In the genomic region with DNA sequence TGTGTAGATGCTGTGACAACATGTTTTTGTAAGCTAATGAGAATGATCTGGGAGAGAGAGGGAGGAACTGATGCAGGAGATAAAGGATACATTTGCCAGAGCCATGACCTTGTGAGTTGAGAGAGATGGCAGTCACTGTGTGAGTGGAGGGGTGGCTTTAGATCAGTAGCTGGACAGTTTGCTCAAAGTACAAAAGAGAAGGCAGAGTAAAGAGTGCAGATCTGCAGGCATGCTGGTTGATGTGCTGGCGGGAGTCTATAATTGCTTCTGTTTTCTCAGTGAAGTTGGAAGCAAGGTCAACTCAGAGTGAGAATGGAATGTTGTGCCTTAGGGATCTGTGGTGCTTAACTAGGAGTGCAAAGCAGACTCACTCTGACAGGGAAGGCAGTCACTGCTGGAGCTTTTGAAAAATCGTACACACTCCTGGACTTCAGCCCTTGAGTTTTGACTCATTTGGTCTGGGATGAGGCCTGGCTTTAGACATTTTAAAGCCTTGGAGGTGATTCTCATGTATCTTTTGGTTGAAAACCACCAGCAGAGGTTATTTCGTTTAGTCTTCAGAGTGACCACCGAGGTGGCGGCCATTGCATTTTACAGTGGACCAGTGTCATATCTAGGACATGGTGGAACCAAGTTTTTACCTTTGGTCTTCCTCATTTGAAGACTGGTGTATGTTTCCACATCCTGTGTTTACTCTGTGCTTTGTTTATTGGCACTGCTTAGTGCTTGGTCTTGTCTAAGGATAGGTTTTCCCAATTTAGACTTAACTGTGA, we compare ENCODE assay signal across 1 cellular context.
A peak's percentile ranks its signal among the peaks of the same experiment; 100 is the strongest.
TF ChIP-seq lines count a peak whose summit lies in the region.

No MANE protein-coding gene starts in this region.

TF ChIP-seq in HepG2, 621 proteins besides CTCF, POLR2A, EP300 and RAD21 (continued from another document and continues in another):
- TF ChIP-seq ZNF652 (CRISPR knock-in tag; IDR thresholded peaks at IDR 0.05; ENCODE audit: borderline replicate concordance, low read depth) (peak; percentile 29; the same call in 1 of the 2 replicates), MEF2D (CRISPR knock-in tag; IDR thresholded peaks at IDR 0.05) (peak; percentile 76), RORA (CRISPR knock-in tag; IDR thresholded peaks at IDR 0.05) (no peak), ZBTB38 (CRISPR knock-in tag; IDR thresholded peaks at IDR 0.05) (no peak), ZFY (CRISPR knock-in tag; IDR thresholded peaks at IDR 0.05) (no peak; the same call in 1 of the 2 replicates), HDAC1 (CRISPR knock-in tag; IDR thresholded peaks at IDR 0.05) (0 out of 2 replicates have a peak, but pooled peaks have one; percentile 34), SMYD3 (CRISPR knock-in tag; IDR thresholded peaks at IDR 0.05) (peak; percentile 20; the same call in 1 of the 2 replicates), ZNF362 (CRISPR knock-in tag; IDR thresholded peaks at IDR 0.05; ENCODE audit: borderline replicate concordance) (peak; percentile 44; the same call in 1 of the 2 replicates), HOXA3 (CRISPR knock-in tag; IDR thresholded peaks at IDR 0.05) (peak; percentile 60), MAFF (IDR thresholded peaks at IDR 0.05; ENCODE audit: low read depth, low read length) (no peak), ZNF354B (CRISPR knock-in tag; IDR thresholded peaks at IDR 0.05) (no peak), ZNF749 (CRISPR knock-in tag; IDR thresholded peaks at IDR 0.05; ENCODE audit: borderline replicate concordance) (no peak), ZNF207 (IDR thresholded peaks at IDR 0.05; ENCODE audit: borderline replicate concordance) (no peak), ZNF710 (CRISPR knock-in tag; IDR thresholded peaks at IDR 0.05; ENCODE audit: borderline replicate concordance) (peak; percentile 85; the same call in 1 of the 2 replicates), ZNF143 (CRISPR knock-in tag; IDR thresholded peaks at IDR 0.05) (no peak), ZGPAT (CRISPR knock-in tag; IDR thresholded peaks at IDR 0.05) (peak; percentile 72; the same call in 1 of the 2 replicates), RARA (CRISPR knock-in tag; IDR thresholded peaks at IDR 0.05) (peak; percentile 79), ELF4 (CRISPR knock-in tag; IDR thresholded peaks at IDR 0.05; ENCODE audit: borderline replicate concordance) (no peak)
- TF ChIP-seq, protein P1, sequence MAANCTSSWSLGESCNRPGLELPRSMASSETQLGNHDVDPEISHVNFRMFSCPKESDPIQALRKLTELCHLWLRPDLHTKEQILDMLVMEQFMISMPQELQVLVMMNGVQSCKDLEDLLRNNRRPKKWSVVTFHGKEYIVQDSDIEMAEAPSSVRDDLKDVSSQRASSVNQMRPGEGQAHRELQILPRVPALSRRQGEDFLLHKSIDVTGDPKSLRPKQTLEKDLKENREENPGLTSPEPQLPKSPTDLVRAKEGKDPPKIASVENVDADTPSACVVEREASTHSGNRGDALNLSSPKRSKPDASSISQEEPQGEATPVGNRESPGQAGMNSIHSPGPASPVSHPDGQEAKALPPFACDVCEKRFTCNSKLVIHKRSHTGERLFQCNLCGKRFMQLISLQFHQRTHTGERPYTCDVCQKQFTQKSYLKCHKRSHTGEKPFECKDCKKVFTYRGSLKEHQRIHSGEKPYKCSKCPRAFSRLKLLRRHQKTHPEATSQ (CRISPR knock-in tag; IDR thresholded peaks at IDR 0.05; ENCODE audit: borderline replicate concordance): peak; percentile 65; the same call in 1 of the 2 replicates
- TF ChIP-seq, protein P2, sequence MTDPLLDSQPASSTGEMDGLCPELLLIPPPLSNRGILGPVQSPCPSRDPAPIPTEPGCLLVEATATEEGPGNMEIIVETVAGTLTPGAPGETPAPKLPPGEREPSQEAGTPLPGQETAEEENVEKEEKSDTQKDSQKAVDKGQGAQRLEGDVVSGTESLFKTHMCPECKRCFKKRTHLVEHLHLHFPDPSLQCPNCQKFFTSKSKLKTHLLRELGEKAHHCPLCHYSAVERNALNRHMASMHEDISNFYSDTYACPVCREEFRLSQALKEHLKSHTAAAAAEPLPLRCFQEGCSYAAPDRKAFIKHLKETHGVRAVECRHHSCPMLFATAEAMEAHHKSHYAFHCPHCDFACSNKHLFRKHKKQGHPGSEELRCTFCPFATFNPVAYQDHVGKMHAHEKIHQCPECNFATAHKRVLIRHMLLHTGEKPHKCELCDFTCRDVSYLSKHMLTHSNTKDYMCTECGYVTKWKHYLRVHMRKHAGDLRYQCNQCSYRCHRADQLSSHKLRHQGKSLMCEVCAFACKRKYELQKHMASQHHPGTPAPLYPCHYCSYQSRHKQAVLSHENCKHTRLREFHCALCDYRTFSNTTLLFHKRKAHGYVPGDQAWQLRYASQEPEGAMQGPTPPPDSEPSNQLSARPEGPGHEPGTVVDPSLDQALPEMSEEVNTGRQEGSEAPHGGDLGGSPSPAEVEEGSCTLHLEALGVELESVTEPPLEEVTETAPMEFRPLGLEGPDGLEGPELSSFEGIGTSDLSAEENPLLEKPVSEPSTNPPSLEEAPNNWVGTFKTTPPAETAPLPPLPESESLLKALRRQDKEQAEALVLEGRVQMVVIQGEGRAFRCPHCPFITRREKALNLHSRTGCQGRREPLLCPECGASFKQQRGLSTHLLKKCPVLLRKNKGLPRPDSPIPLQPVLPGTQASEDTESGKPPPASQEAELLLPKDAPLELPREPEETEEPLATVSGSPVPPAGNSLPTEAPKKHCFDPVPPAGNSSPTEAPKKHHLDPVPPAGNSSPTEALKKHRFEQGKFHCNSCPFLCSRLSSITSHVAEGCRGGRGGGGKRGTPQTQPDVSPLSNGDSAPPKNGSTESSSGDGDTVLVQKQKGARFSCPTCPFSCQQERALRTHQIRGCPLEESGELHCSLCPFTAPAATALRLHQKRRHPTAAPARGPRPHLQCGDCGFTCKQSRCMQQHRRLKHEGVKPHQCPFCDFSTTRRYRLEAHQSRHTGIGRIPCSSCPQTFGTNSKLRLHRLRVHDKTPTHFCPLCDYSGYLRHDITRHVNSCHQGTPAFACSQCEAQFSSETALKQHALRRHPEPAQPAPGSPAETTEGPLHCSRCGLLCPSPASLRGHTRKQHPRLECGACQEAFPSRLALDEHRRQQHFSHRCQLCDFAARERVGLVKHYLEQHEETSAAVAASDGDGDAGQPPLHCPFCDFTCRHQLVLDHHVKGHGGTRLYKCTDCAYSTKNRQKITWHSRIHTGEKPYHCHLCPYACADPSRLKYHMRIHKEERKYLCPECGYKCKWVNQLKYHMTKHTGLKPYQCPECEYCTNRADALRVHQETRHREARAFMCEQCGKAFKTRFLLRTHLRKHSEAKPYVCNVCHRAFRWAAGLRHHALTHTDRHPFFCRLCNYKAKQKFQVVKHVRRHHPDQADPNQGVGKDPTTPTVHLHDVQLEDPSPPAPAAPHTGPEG (CRISPR knock-in tag; IDR thresholded peaks at IDR 0.05): no peak
- TF ChIP-seq, protein P3, sequence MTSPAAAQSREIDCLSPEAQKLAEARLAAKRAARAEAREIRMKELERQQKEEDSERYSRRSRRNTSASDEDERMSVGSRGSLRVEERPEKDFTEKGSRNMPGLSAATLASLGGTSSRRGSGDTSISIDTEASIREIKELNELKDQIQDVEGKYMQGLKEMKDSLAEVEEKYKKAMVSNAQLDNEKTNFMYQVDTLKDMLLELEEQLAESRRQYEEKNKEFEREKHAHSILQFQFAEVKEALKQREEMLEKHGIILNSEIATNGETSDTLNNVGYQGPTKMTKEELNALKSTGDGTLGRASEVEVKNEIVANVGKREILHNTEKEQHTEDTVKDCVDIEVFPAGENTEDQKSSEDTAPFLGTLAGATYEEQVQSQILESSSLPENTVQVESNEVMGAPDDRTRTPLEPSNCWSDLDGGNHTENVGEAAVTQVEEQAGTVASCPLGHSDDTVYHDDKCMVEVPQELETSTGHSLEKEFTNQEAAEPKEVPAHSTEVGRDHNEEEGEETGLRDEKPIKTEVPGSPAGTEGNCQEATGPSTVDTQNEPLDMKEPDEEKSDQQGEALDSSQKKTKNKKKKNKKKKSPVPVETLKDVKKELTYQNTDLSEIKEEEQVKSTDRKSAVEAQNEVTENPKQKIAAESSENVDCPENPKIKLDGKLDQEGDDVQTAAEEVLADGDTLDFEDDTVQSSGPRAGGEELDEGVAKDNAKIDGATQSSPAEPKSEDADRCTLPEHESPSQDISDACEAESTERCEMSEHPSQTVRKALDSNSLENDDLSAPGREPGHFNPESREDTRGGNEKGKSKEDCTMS (CRISPR knock-in tag; conservative IDR thresholded peaks at IDR 0.05): no peak
- TF ChIP-seq, protein P4, sequence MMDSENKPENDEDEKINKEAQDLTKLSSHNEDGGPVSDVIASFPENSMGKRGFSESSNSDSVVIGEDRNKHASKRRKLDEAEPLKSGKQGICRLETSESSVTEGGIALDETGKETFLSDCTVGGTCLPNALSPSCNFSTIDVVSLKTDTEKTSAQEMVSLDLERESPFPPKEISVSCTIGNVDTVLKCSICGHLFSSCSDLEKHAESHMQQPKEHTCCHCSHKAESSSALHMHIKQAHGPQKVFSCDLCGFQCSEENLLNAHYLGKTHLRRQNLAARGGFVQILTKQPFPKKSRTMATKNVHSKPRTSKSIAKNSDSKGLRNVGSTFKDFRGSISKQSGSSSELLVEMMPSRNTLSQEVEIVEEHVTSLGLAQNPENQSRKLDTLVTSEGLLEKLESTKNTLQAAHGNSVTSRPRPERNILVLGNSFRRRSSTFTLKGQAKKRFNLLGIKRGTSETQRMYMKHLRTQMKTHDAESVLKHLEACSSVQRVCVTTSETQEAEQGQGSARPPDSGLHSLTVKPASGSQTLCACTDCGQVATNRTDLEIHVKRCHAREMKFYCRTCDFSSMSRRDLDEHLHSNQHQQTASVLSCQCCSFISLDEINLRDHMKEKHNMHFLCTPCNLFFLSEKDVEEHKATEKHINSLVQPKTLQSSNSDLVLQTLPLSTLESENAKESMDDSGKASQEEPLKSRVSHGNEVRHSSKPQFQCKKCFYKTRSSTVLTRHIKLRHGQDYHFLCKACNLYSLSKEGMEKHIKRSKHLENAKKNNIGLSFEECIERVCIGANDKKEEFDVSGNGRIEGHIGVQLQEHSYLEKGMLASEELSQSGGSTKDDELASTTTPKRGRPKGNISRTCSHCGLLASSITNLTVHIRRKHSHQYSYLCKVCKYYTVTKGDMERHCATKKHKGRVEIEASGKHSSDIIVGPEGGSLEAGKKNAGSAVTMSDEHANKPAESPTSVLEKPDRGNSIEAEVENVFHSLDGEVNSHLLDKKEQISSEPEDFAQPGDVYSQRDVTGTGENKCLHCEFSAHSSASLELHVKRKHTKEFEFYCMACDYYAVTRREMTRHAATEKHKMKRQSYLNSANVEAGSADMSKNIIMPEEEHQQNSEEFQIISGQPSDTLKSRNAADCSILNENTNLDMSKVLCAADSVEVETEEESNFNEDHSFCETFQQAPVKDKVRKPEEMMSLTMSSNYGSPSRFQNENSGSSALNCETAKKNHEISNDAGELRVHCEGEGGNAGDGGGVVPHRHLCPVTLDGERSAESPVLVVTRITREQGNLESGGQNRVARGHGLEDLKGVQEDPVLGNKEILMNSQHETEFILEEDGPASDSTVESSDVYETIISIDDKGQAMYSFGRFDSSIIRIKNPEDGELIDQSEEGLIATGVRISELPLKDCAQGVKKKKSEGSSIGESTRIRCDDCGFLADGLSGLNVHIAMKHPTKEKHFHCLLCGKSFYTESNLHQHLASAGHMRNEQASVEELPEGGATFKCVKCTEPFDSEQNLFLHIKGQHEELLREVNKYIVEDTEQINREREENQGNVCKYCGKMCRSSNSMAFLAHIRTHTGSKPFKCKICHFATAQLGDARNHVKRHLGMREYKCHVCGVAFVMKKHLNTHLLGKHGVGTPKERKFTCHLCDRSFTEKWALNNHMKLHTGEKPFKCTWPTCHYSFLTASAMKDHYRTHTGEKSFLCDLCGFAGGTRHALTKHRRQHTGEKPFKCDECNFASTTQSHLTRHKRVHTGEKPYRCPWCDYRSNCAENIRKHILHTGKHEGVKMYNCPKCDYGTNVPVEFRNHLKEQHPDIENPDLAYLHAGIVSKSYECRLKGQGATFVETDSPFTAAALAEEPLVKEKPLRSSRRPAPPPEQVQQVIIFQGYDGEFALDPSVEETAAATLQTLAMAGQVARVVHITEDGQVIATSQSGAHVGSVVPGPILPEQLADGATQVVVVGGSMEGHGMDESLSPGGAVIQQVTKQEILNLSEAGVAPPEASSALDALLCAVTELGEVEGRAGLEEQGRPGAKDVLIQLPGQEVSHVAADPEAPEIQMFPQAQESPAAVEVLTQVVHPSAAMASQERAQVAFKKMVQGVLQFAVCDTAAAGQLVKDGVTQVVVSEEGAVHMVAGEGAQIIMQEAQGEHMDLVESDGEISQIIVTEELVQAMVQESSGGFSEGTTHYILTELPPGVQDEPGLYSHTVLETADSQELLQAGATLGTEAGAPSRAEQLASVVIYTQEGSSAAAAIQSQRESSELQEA (CRISPR knock-in tag; IDR thresholded peaks at IDR 0.05; ENCODE audit: not compliant biosample characterization): no peak
